Comparison of ENCODE assay signal across 8 cellular contexts in the genomic region with DNA sequence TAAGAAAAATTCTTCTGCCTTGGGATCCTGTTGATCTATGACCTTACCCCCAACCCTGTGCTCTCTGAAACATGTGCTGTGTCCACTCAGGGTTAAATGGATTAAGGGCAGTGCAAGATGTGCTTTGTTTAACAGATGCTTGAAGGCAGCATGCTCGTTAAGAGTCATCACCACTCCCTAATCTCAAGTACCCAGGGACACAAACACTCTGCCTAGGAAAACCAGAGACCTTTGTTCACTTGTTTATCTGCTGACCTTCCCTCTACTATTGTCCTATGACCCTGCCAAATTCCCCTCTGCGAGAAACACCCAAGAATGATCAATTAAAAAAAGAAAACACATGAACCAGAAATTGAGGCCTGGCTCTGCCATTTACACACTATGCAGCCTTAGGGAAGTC. TPM values are rescaled to one million over a fixed set of nuclear protein-coding genes. Genes with fewer than 3 reads are reported as not detected.
"Had no signal": no experiment of that assay in that cellular context is flagged by ENCODE, and none has a peak within 500 bp of the region (broad histone marks: within the 10 kb centered on the region; RNA-seq: fewer than 3 reads in every experiment).

No MANE protein-coding gene starts in this region.

RNA-seq across cellular contexts. Expression of a gene that starts 40.8 kb away (rescaled TPM):
- total RNA-seq: naive thymus-derived CD4-positive, alpha-beta T cell; natural killer cell; occipital lobe; right atrium auricular region; suprapubic skin; uterus had no signal
- polyA plus RNA-seq: naive thymus-derived CD4-positive, alpha-beta T cell; neural cell; spleen had no signal
